Comparison of ENCODE assay signal across 28 cellular contexts in the genomic region with DNA sequence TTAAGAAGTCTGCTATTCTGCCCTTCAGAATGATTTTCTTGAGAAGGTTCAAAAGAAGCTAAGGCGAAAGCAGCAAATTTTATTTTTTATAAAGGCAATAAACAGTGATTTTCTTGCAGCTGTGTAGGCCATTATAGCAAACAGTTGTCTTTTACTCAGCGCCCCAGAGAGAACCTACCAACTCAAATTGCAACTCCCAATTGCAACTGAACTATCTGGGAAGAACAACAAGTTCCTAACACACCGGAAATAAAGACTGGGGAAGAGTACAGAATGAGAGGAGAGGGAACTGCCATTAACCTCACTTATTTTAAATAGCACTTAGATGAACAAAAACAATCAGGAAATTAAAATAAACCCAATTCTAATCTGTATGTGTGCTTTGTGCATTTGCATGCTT.
"Had no signal": no experiment of that assay in that cellular context is flagged by ENCODE, and none has a peak within 500 bp of the region (broad histone marks: within the 10 kb centered on the region; RNA-seq: fewer than 3 reads in every experiment).

No MANE protein-coding gene starts in this region.

- H3K27me3 Mint-ChIP-seq: stimulated activated naive CD8-positive, alpha-beta T cell treated with anti-CD3 and anti-CD28 coated beads, Interleukin-15, Interleukin-2, amounts not matched to agents 100 ng/mL and 50 ng/mL, for 24 hours; type B pancreatic cell had no signal

- H3K9ac ChIP-seq: neural progenitor cell had no signal

- H3K27ac Mint-ChIP-seq: activated naive CD4-positive, alpha-beta T cell treated with anti-CD3 and anti-CD28 coated beads for 36 hours; activated naive CD8-positive, alpha-beta T cell treated with anti-CD3 and anti-CD28 coated beads, Interleukin-2, amount 10 ng/mL, durations not matched to agents 7 days and 5 days; activated T-helper 1 cell treated with anti-CD3 and anti-CD28 coated beads, Interleukin-12 subunit alpha, Interleukin-12 subunit beta, Interleukin-2, Interleukin-4 antibody, amounts not matched to agents 30 ng/mL and 10 ng/mL and 1 ng/mL, durations not matched to agents 14 hours and 24 hours and 36 hours; natural killer cell; stimulated activated effector memory CD8-positive, alpha-beta T cell treated with anti-CD3 and anti-CD28 coated beads, Interleukin-12 subunit alpha, Interleukin-12 subunit beta, amount 100 ng/mL, for 72 hours; stimulated activated naive CD8-positive, alpha-beta T cell treated with anti-CD3 and anti-CD28 coated beads, Interleukin-15, Interleukin-2, amounts not matched to agents 100 ng/mL and 50 ng/mL, for 24 hours; type B pancreatic cell had no signal

- H3K9me3 Mint-ChIP-seq: activated naive CD4-positive, alpha-beta T cell treated with anti-CD3 and anti-CD28 coated beads for 36 hours; activated naive CD8-positive, alpha-beta T cell treated with anti-CD3 and anti-CD28 coated beads, Interleukin-2, amount 10 ng/mL, durations not matched to agents 7 days and 5 days; activated T-helper 1 cell treated with anti-CD3 and anti-CD28 coated beads, Interleukin-12 subunit alpha, Interleukin-12 subunit beta, Interleukin-2, Interleukin-4 antibody, amounts not matched to agents 30 ng/mL and 10 ng/mL and 1 ng/mL, durations not matched to agents 14 hours and 24 hours and 36 hours; natural killer cell; neural progenitor cell; stimulated activated effector memory CD8-positive, alpha-beta T cell treated with anti-CD3 and anti-CD28 coated beads, Interleukin-12 subunit alpha, Interleukin-12 subunit beta, amount 100 ng/mL, for 72 hours; stimulated activated naive CD8-positive, alpha-beta T cell treated with anti-CD3 and anti-CD28 coated beads, Interleukin-15, Interleukin-2, amounts not matched to agents 100 ng/mL and 50 ng/mL, for 24 hours; type B pancreatic cell had no signal

- H3K36me3 Mint-ChIP-seq: activated naive CD8-positive, alpha-beta T cell treated with anti-CD3 and anti-CD28 coated beads, Interleukin-2, amount 10 ng/mL, durations not matched to agents 7 days and 5 days; natural killer cell; neural progenitor cell; stimulated activated effector memory CD8-positive, alpha-beta T cell treated with anti-CD3 and anti-CD28 coated beads, Interleukin-12 subunit alpha, Interleukin-12 subunit beta, amount 100 ng/mL, for 72 hours; type B pancreatic cell had no signal

- H3K4me1 ChIP-seq: right lobe of liver, vagina had no signal

- H3K27ac ChIP-seq: brain microvascular endothelial cell, esophagus muscularis mucosa, foreskin keratinocyte, neural progenitor cell, right lobe of liver, vagina had no signal

- H3K4me3 Mint-ChIP-seq: activated naive CD4-positive, alpha-beta T cell treated with anti-CD3 and anti-CD28 coated beads for 36 hours; activated naive CD8-positive, alpha-beta T cell treated with anti-CD3 and anti-CD28 coated beads, Interleukin-2, amount 10 ng/mL, durations not matched to agents 7 days and 5 days; activated T-helper 1 cell treated with anti-CD3 and anti-CD28 coated beads, Interleukin-12 subunit alpha, Interleukin-12 subunit beta, Interleukin-2, Interleukin-4 antibody, amounts not matched to agents 30 ng/mL and 10 ng/mL and 1 ng/mL, durations not matched to agents 14 hours and 24 hours and 36 hours; natural killer cell; neural progenitor cell; stimulated activated effector memory CD8-positive, alpha-beta T cell treated with anti-CD3 and anti-CD28 coated beads, Interleukin-12 subunit alpha, Interleukin-12 subunit beta, amount 100 ng/mL, for 72 hours; stimulated activated naive CD8-positive, alpha-beta T cell treated with anti-CD3 and anti-CD28 coated beads, Interleukin-15, Interleukin-2, amounts not matched to agents 100 ng/mL and 50 ng/mL, for 24 hours had no signal

- H3K36me3 ChIP-seq: brain microvascular endothelial cell, esophagus muscularis mucosa, neural progenitor cell, right lobe of liver, vagina had no signal

- DNase-seq: activated CD4-positive, alpha-beta T cell treated with anti-CD3 and anti-CD28 coated beads for 4 hours; activated CD4-positive, alpha-beta T cell treated with anti-CD3 and anti-CD28 coated beads, Interleukin-2, amount 50 U/mL, for 48 hours; activated CD8-positive, alpha-beta memory T cell treated with anti-CD3 and anti-CD28 coated beads for 24 hours; activated CD8-positive, alpha-beta memory T cell treated with anti-CD3 and anti-CD28 coated beads, Interleukin-2, amount 50 U/mL, for 4 hours; activated effector memory CD4-positive, alpha-beta T cell treated with anti-CD3 and anti-CD28 coated beads, Interleukin-2, amount 50 U/mL, for 16 hours; activated naive CD4-positive, alpha-beta T cell treated with anti-CD3 and anti-CD28 coated beads for 36 hours; activated naive CD8-positive, alpha-beta T cell treated with anti-CD3 and anti-CD28 coated beads, Interleukin-2, amount 10 ng/mL, durations not matched to agents 7 days and 5 days; activated T-cell treated with anti-CD3 and anti-CD28 coated beads, Interleukin-2, amount 50 U/mL, for 1 hour; amniotic stem cell; brain microvascular endothelial cell; caudate nucleus; foreskin keratinocyte; glutamatergic neuron; mammary epithelial cell; midbrain; natural killer cell; posterior cingulate gyrus; right lobe of liver; small intestine; stimulated activated CD4-positive, alpha-beta T cell treated with anti-CD3 and anti-CD28 coated beads, Interleukin-4, amount 100 ng/mL, for 24 hours had no signal

- H3K4me3 ChIP-seq: esophagus muscularis mucosa, neural progenitor cell, right lobe of liver, vagina had no signal

- H2AFZ ChIP-seq: neural progenitor cell had no signal

- ATAC-seq: foreskin keratinocyte; natural killer cell; right lobe of liver; stimulated activated effector memory CD8-positive, alpha-beta T cell treated with anti-CD3 and anti-CD28 coated beads, Interleukin-12 subunit alpha, Interleukin-12 subunit beta, amount 100 ng/mL, for 72 hours had no signal

- H3K9me3 ChIP-seq: esophagus muscularis mucosa, right lobe of liver, vagina had no signal

- H3K4me1 Mint-ChIP-seq: activated naive CD8-positive, alpha-beta T cell treated with anti-CD3 and anti-CD28 coated beads, Interleukin-2, amount 10 ng/mL, durations not matched to agents 7 days and 5 days; natural killer cell; stimulated activated effector memory CD8-positive, alpha-beta T cell treated with anti-CD3 and anti-CD28 coated beads, Interleukin-12 subunit alpha, Interleukin-12 subunit beta, amount 100 ng/mL, for 72 hours had no signal

- FAIRE-seq: islet of Langerhans, small intestine had no signal

- H3K27me3 ChIP-seq: brain microvascular endothelial cell, esophagus muscularis mucosa, foreskin keratinocyte, neural progenitor cell, right lobe of liver, vagina had no signal
